Comparison of ENCODE assay signal across 1 cellular context in genomic region chr12:102876883-102877282, GRCh38.
TF ChIP-seq lines count a peak whose summit lies in the region.

No MANE protein-coding gene starts in this region.

TF ChIP-seq in neural cell, 6 proteins besides CTCF, POLR2A, EP300 and RAD21 (continued from another document):
- no peak for TF ChIP-seq REST (IDR thresholded peaks at IDR 0.05; ENCODE audit: borderline replicate concordance)
